Comparison of ENCODE assay signal across 8 cellular contexts in the genomic region with DNA sequence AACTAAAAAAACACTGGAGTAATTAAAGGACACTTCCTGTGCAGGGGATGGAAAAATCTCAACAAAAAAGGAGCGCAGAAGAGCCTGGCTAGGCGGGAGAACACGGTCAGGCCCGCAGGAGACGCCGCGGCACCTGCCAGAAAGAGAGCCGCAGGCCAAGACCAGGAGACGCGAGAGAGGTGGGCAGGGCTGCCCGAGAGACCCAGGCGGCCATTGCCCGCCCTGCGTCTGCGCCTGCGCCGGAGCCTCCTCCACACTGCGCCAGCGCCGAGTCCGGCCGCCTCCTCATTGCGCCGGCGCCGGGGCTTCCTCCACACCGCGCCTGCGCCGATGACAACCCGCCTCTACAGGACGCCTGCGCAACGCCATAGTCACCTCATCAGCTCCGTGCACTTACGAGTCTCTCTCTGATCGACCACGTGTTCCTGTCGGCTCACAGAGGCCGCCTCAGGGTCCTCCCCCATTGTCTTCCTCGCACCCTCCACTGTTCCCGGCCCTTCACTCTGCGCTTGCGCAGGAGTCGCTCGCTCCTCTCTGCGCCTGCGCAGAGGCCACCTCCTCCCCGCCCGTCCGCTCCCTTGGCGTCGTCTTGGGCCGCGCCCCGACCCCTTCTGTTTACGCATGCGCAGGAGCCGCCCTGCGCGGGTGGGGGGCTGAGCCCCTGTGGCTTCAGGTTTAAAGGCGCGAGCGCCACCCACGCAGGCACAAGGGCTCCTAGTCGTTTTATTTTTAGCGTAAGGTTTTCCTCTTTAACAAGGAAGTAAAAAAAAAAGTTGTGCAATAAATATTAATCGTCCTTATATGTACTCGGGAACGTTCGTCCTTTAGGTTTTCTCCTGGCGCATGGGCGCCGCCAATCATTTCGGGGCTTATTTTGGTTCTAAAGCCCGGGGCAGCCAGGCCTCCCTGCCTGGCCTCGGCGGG. TPM values are rescaled to one million over a fixed set of nuclear protein-coding genes. Genes with fewer than 3 reads are reported as not detected.
DNase-seq lines count a peak whose midpoint lies in the region; ATAC-seq and TF ChIP-seq lines count a peak whose summit lies in the region.

No MANE protein-coding gene starts in this region.

- intact Hi-C loops in activated CD4-positive, alpha-beta T cell treated with anti-CD3 and anti-CD28 coated beads, Interleukin-2, amount 10 ng/mL, durations not matched to agents 24 days and 14 days (cut with micrococcal nuclease) = loop anchor here (2.0 kb wide), 1 partner anchor 578 kb away; a partner anchor contains a TSS
- intact Hi-C loops in left colon (cut with DNase I, micrococcal nuclease) = no loop called here

- no peaks in the 10 kb centered on the region for H3K9me3 Mint-ChIP-seq in activated CD4-positive, alpha-beta T cell treated with anti-CD3 and anti-CD28 coated beads, Interleukin-2, amount 10 ng/mL, durations not matched to agents 24 days and 14 days

- H3K4me1 Mint-ChIP-seq in activated CD4-positive, alpha-beta T cell treated with anti-CD3 and anti-CD28 coated beads, Interleukin-2, amount 10 ng/mL, durations not matched to agents 24 days and 14 days = peaks cover 14% of the 10 kb centered on the region

- peaks cover 15% of the 10 kb centered on the region for H3K36me3 Mint-ChIP-seq in activated CD4-positive, alpha-beta T cell treated with anti-CD3 and anti-CD28 coated beads, Interleukin-2, amount 10 ng/mL, durations not matched to agents 24 days and 14 days (ENCODE audit: low read depth)

- TF ChIP-seq CTCF in BJ (IDR thresholded peaks at IDR 0.05; ENCODE audit: insufficient read depth, low read depth, low read length) = no peak
- no peak for TF ChIP-seq CTCF in coronary artery (IDR thresholded peaks at IDR 0.05)

- H3K4me3 ChIP-seq in BJ (ENCODE audit: low read depth, low read length) = peak overlapping the region; percentile 64
- peak overlapping the region; percentile 70 for H3K4me3 ChIP-seq in coronary artery

- H3K27ac ChIP-seq in coronary artery = peak overlapping the region; percentile 83 to 93

- DNase-seq in BJ (ENCODE audit: low read depth) (peak; percentile 97), GM19240 (ENCODE audit: insufficient read length, low spot score) (peak; percentile 86), NCI-H526 (lab: John Stamatoyannopoulos, UW) (peak; percentile 95 to 98), coronary artery (ENCODE audit: low spot score) (peak; percentile 99), left colon (peak; percentile 96 to 99)
- peak; percentile 99 for DNase-seq in activated CD4-positive, alpha-beta T cell treated with anti-CD3 and anti-CD28 coated beads, Interleukin-2, amount 10 ng/mL, durations not matched to agents 24 days and 14 days
- peak; percentile 96 to 97 for DNase-seq in stimulated activated CD4-positive, alpha-beta T cell treated with anti-CD3 and anti-CD28 coated beads, Interleukin-1b, Interleukin-23, amount 100 ng/mL, for 4 hours (ENCODE audit: low read depth in 2 of 2)

- CTCF ChIA-PET in BJ (lab: Yijun Ruan, JAX) = interaction anchor here (0.7 kb wide), 1 partner anchor 19 kb away, joined by 3 read pairs; no protein-coding TSS in a partner anchor

- ATAC-seq in HG03457 (IDR thresholded peaks at IDR 0.05; ENCODE audit: unreplicated experiment) (peak; percentile 94), left colon (peak; percentile 93)

- POLR2A ChIA-PET in BJ (lab: Charles Lee) = interaction anchor here (0.7 to 1.0 kb wide), 2 partner anchors 17 kb away, joined by 4 to 12 read pairs; no protein-coding TSS in a partner anchor

- H3K4me3 Mint-ChIP-seq in activated CD4-positive, alpha-beta T cell treated with anti-CD3 and anti-CD28 coated beads, Interleukin-2, amount 10 ng/mL, durations not matched to agents 24 days and 14 days = peak overlapping the region; percentile 95

- no peaks in the 10 kb centered on the region for H3K36me3 ChIP-seq in BJ (ENCODE audit: control insufficient read depth, insufficient read depth, low read length)

- no peaks in the 10 kb centered on the region for H3K27me3 ChIP-seq in BJ (ENCODE audit: control insufficient read depth, insufficient read depth, low read length)

- peak overlapping the region; percentile 100 for H3K27ac Mint-ChIP-seq in activated CD4-positive, alpha-beta T cell treated with anti-CD3 and anti-CD28 coated beads, Interleukin-2, amount 10 ng/mL, durations not matched to agents 24 days and 14 days

- peaks cover 4% of the 10 kb centered on the region for H3K27me3 Mint-ChIP-seq in activated CD4-positive, alpha-beta T cell treated with anti-CD3 and anti-CD28 coated beads, Interleukin-2, amount 10 ng/mL, durations not matched to agents 24 days and 14 days

RNA-seq across cellular contexts. Expression of a gene that starts 43.2 kb away (rescaled TPM):
- 22.8 and 32.5 TPM in 2 replicates for polyA plus RNA-seq in BJ (2011; rRNA removed)
- 20.8 and 22.9 TPM in 2 replicates for polyA minus RNA-seq in BJ (2011; rRNA and poly(A)+ RNA removed)
- 0.88 and 1.0 TPM in 2 replicates for total RNA-seq in activated CD4-positive, alpha-beta T cell treated with anti-CD3 and anti-CD28 coated beads, Interleukin-2, amount 10 ng/mL, durations not matched to agents 24 days and 14 days
- 10 to 100 TPM; 11.3 to 16.9 TPM for total RNA-seq in left colon

Comparison
In these comparisons a context has a peak if more than half of its experiments do, and no peak if none do; other contexts are left out.
1. Peak in every context shown above with its lines: DNase-seq, ATAC-seq, H3K4me3 ChIP-seq and H3K27ac ChIP-seq.